ENCODE assay signal across 8 cellular contexts in genomic region chr17:56699186-56699895, GRCh38.
A peak's percentile ranks its signal among the peaks of the same experiment; 100 is the strongest.
DNase-seq lines count a peak whose midpoint lies in the region; ATAC-seq and TF ChIP-seq lines count a peak whose summit lies in the region.

No MANE protein-coding gene starts in this region.

- H3K4me2 ChIP-seq in GM23338, result no peak overlapping the region

- H3K27me3 ChIP-seq in GM23338 (ENCODE audit: insufficient read depth) (no peaks in the 10 kb centered on the region), SJSA1 (replicated peaks) (no peaks in the 10 kb centered on the region)

- no peaks in the 10 kb centered on the region for H3K36me3 ChIP-seq in GM23338 (ENCODE audit: insufficient read depth)
- no peaks in the 10 kb centered on the region for H3K36me3 ChIP-seq in SJSA1

- peak; percentile 96 for ATAC-seq in GM23338
- no peak for ATAC-seq in HG03439 (IDR thresholded peaks at IDR 0.05; ENCODE audit: unreplicated experiment)

- H3K27me3 Mint-ChIP-seq in GM23338 (ENCODE audit: insufficient read depth, low read depth, poor library complexity), result peaks cover 7% of the 10 kb centered on the region

- H3K9me3 ChIP-seq in SJSA1 (replicated peaks), result no peaks in the 10 kb centered on the region; the same call in 1 of the 2 replicates

- H3F3A ChIP-seq in GM23338 (replicated peaks; ENCODE audit: low read depth), result no peaks in the 10 kb centered on the region

- H3K36me3 Mint-ChIP-seq in GM23338 (ENCODE audit: low read depth), result no peaks in the 10 kb centered on the region

- H2AFZ ChIP-seq in GM23338, result peak overlapping the region; percentile 1; the same call in 1 of the 2 replicates

- H3K27ac Mint-ChIP-seq in GM23338, result no peak overlapping the region

- no peak overlapping the region for H3K4me3 Mint-ChIP-seq in GM23338

- no peaks in the 10 kb centered on the region for H4K20me1 ChIP-seq in GM23338 (replicated peaks; ENCODE audit: insufficient read depth)

- TF ChIP-seq CTCF in GM23338 (conservative IDR thresholded peaks at IDR 0.05; ENCODE audit: low read depth in 2 of 2), result no peak

- no peaks in the 10 kb centered on the region for H3K9me3 Mint-ChIP-seq in GM23338

- peaks cover 4% of the 10 kb centered on the region; the same call in 1 of the 2 replicates for H3K9me2 ChIP-seq in GM23338 (ENCODE audit: insufficient read depth)

- DNase-seq in GM23338 (ENCODE audit: low spot score) (peak; percentile 80), SJSA1 (ENCODE audit: low read depth in 1 of 2, low spot score in 2 of 2) (peak; percentile 99 to 100), glomerular endothelial cell (ENCODE audit: extremely low read depth, low read depth, low spot score) (peak; percentile 76), renal cortical epithelial cell (ENCODE audit: low read depth) (peak; percentile 98), NCI-H774 (lab: John Stamatoyannopoulos, UW) (no peak)
- DNase-seq in activated naive CD4-positive, alpha-beta T cell (lab: John Stamatoyannopoulos, UW), result no peak
- no peak for DNase-seq in activated CD8-positive, alpha-beta memory T cell treated with anti-CD3 and anti-CD28 coated beads for 24 hours

- peaks cover 11% of the 10 kb centered on the region; the same call in 2 of the 3 replicates for H3K4me1 Mint-ChIP-seq in GM23338

- H3K4me3 ChIP-seq in GM23338 (no peak overlapping the region), SJSA1 (no peak overlapping the region)

- no peaks in the 10 kb centered on the region for H3K79me2 ChIP-seq in GM23338 (replicated peaks; ENCODE audit: insufficient read depth)

- H3K4me1 ChIP-seq in GM23338 (ENCODE audit: insufficient read depth), result 0 out of 2 replicates have a peak, but pooled peaks cover 3% of the 10 kb centered on the region
- peaks cover 33% of the 10 kb centered on the region for H3K4me1 ChIP-seq in SJSA1 (replicated peaks)

- no peak overlapping the region for H3K27ac ChIP-seq in GM23338 (ENCODE audit: low read depth)
- peak overlapping the region; percentile 75 for H3K27ac ChIP-seq in SJSA1

TF ChIP-seq in GM23338, 12 proteins besides CTCF, POLR2A, EP300 and RAD21:
- no peak for TF ChIP-seq EZH2phosphoT487 (IDR thresholded peaks at IDR 0.05; ENCODE audit: unreplicated experiment)
- TF ChIP-seq ZNF462 (CRISPR knock-in tag; IDR thresholded peaks at IDR 0.05), result peak; percentile 50; the same call in 1 of the 2 replicates

Comparison
In these comparisons a context has a peak if more than half of its experiments do, and no peak if none do; other contexts are left out.
1. DNase-seq: peak in GM23338 (single experiment), SJSA1 (2 of 2), glomerular endothelial cell (single experiment) and renal cortical epithelial cell (single experiment); none in activated naive CD4-positive, alpha-beta T cell (0 of 4), activated CD8-positive, alpha-beta memory T cell treated with anti-CD3 and anti-CD28 coated beads for 24 hours (single experiment) and NCI-H774 (single experiment).